ENCODE assay signal across 25 cellular contexts in the genomic region with DNA sequence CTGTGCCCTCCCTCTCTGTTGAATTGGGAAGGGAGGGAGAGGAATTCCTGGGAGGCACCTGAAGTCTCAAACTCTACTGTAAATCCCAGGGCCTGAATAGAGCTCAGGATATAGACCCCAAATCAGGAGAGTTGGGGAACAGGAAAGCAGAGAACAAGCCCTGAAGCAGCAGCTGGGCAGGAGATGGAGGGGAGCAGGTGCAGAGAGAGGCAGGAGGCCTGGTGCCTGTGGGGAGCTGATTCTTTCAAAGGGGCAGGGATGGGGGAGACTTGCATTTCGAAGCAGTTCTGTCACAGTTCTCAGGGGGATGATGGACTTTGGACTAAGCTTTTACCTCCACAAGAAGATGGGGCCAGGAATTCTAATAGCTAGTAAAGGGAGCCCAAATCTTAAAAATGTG. TPM values are rescaled to one million over a fixed set of nuclear protein-coding genes. Genes with fewer than 3 reads are reported as not detected.
"Had no signal": no experiment of that assay in that cellular context is flagged by ENCODE, and none has a peak within 500 bp of the region (broad histone marks: within the 10 kb centered on the region; RNA-seq: fewer than 3 reads in every experiment).

No MANE protein-coding gene starts in this region.

- H3K27me3 ChIP-seq: adrenal gland, body of pancreas, colonic mucosa had no signal

- ATAC-seq: activated CD4-positive, alpha-beta T cell treated with anti-CD3 and anti-CD28 coated beads for 36 hours; activated CD8-positive, alpha-beta T cell treated with anti-CD3 and anti-CD28 coated beads, Interleukin-2, amount 10 ng/mL, durations not matched to agents 7 days and 5 days; activated naive CD8-positive, alpha-beta T cell treated with anti-CD3 and anti-CD28 coated beads, Interleukin-2, amount 50 U/mL, for 24 hours; activated T-cell treated with anti-CD3 and anti-CD28 coated beads, Interleukin-2, amount 50 U/mL, for 4 hours; activated T-helper 17 cell treated with anti-CD3 and anti-CD28 coated beads, Interleukin-2, amount 50 U/mL, for 72 hours; body of pancreas; esophagus mucosa had no signal

- H3K36me3 ChIP-seq: adrenal gland, cardiac muscle cell, colonic mucosa had no signal

- H3K9me3 Mint-ChIP-seq: activated CD4-positive, alpha-beta memory T cell treated with anti-CD3 and anti-CD28 coated beads for 36 hours; activated CD4-positive, alpha-beta T cell treated with anti-CD3 and anti-CD28 coated beads, Interleukin-2, amount 10 ng/mL, durations not matched to agents 24 days and 14 days; activated naive CD4-positive, alpha-beta T cell treated with anti-CD3 and anti-CD28 coated beads for 36 hours; activated naive CD4-positive, alpha-beta T cell treated with anti-CD3 and anti-CD28 coated beads, Interleukin-2, amount 50 U/mL, for 24 hours; activated naive CD8-positive, alpha-beta T cell treated with anti-CD3 and anti-CD28 coated beads for 36 hours; activated naive CD8-positive, alpha-beta T cell treated with anti-CD3 and anti-CD28 coated beads, Interleukin-2, amount 50 U/mL, for 24 hours; activated T-cell treated with anti-CD3 and anti-CD28 coated beads, Interleukin-2, amount 50 U/mL, for 4 hours; activated T-helper 17 cell treated with anti-CD3 and anti-CD28 coated beads, Interleukin-2, amount 50 U/mL, for 72 hours had no signal

- DNase-seq: activated CD4-positive, alpha-beta memory T cell treated with anti-CD3 and anti-CD28 coated beads for 36 hours; activated CD4-positive, alpha-beta T cell treated with anti-CD3 and anti-CD28 coated beads for 36 hours; activated CD4-positive, alpha-beta T cell treated with anti-CD3 and anti-CD28 coated beads, Interleukin-2, amount 10 ng/mL, durations not matched to agents 24 days and 14 days; activated CD4-positive, CD25-positive, alpha-beta regulatory T cell; activated CD4-positive, CD25-positive, alpha-beta regulatory T cell treated with anti-CD3 and anti-CD28 coated beads, Interleukin-2, amount 50 U/mL, for 72 hours; activated CD8-positive, alpha-beta T cell treated with anti-CD3 and anti-CD28 coated beads, Interleukin-2, amount 10 ng/mL, durations not matched to agents 7 days and 5 days; activated effector memory CD4-positive, alpha-beta T cell treated with anti-CD3 and anti-CD28 coated beads, Interleukin-2, amount 50 U/mL, for 16 hours; activated naive CD4-positive, alpha-beta T cell treated with anti-CD3 and anti-CD28 coated beads for 36 hours; activated naive CD8-positive, alpha-beta T cell treated with anti-CD3 and anti-CD28 coated beads for 36 hours; activated naive CD8-positive, alpha-beta T cell treated with anti-CD3 and anti-CD28 coated beads, Interleukin-2, amount 50 U/mL, for 24 hours; activated T-cell treated with anti-CD3 and anti-CD28 coated beads, Interleukin-2, amount 50 U/mL, for 4 hours; adrenal gland; amygdala; aorta; body of pancreas; central memory CD4-positive, alpha-beta T cell; cerebellar nuclear complex; colonic mucosa; effector CD8-positive, alpha-beta T cell; foreskin fibroblast; head of caudate nucleus had no signal

- H3K4me3 ChIP-seq: adrenal gland, body of pancreas, cardiac muscle cell, colonic mucosa had no signal

- H3K4me3 Mint-ChIP-seq: activated CD4-positive, alpha-beta memory T cell treated with anti-CD3 and anti-CD28 coated beads for 36 hours; activated CD4-positive, alpha-beta T cell treated with anti-CD3 and anti-CD28 coated beads for 36 hours; activated CD4-positive, alpha-beta T cell treated with anti-CD3 and anti-CD28 coated beads, Interleukin-2, amount 10 ng/mL, durations not matched to agents 24 days and 14 days; activated CD8-positive, alpha-beta T cell treated with anti-CD3 and anti-CD28 coated beads, Interleukin-2, amount 10 ng/mL, durations not matched to agents 7 days and 5 days; activated naive CD4-positive, alpha-beta T cell treated with anti-CD3 and anti-CD28 coated beads for 36 hours; activated naive CD4-positive, alpha-beta T cell treated with anti-CD3 and anti-CD28 coated beads, Interleukin-2, amount 50 U/mL, for 24 hours; activated naive CD8-positive, alpha-beta T cell treated with anti-CD3 and anti-CD28 coated beads for 36 hours; activated naive CD8-positive, alpha-beta T cell treated with anti-CD3 and anti-CD28 coated beads, Interleukin-2, amount 50 U/mL, for 24 hours; activated T-cell treated with anti-CD3 and anti-CD28 coated beads, Interleukin-2, amount 50 U/mL, for 4 hours; activated T-helper 17 cell treated with anti-CD3 and anti-CD28 coated beads, Interleukin-2, amount 50 U/mL, for 72 hours had no signal

- H3K36me3 Mint-ChIP-seq: activated CD4-positive, alpha-beta memory T cell treated with anti-CD3 and anti-CD28 coated beads for 36 hours; activated naive CD4-positive, alpha-beta T cell treated with anti-CD3 and anti-CD28 coated beads, Interleukin-2, amount 50 U/mL, for 24 hours; activated naive CD8-positive, alpha-beta T cell treated with anti-CD3 and anti-CD28 coated beads for 36 hours had no signal

- H3K27ac ChIP-seq: adrenal gland, body of pancreas, cardiac muscle cell, colonic mucosa had no signal

- H3K9me3 ChIP-seq: adrenal gland, body of pancreas, colonic mucosa had no signal

- H3K4me1 ChIP-seq: adrenal gland, body of pancreas, colonic mucosa had no signal

- H3K4me1 Mint-ChIP-seq: activated naive CD4-positive, alpha-beta T cell treated with anti-CD3 and anti-CD28 coated beads, Interleukin-2, amount 50 U/mL, for 24 hours; activated naive CD8-positive, alpha-beta T cell treated with anti-CD3 and anti-CD28 coated beads for 36 hours; activated naive CD8-positive, alpha-beta T cell treated with anti-CD3 and anti-CD28 coated beads, Interleukin-2, amount 50 U/mL, for 24 hours; activated T-helper 17 cell treated with anti-CD3 and anti-CD28 coated beads, Interleukin-2, amount 50 U/mL, for 72 hours had no signal

- H3K27ac Mint-ChIP-seq: activated CD4-positive, alpha-beta memory T cell treated with anti-CD3 and anti-CD28 coated beads for 36 hours; activated CD4-positive, alpha-beta T cell treated with anti-CD3 and anti-CD28 coated beads for 36 hours; activated CD4-positive, alpha-beta T cell treated with anti-CD3 and anti-CD28 coated beads, Interleukin-2, amount 10 ng/mL, durations not matched to agents 24 days and 14 days; activated CD8-positive, alpha-beta T cell treated with anti-CD3 and anti-CD28 coated beads, Interleukin-2, amount 10 ng/mL, durations not matched to agents 7 days and 5 days; activated naive CD4-positive, alpha-beta T cell treated with anti-CD3 and anti-CD28 coated beads for 36 hours; activated naive CD4-positive, alpha-beta T cell treated with anti-CD3 and anti-CD28 coated beads, Interleukin-2, amount 50 U/mL, for 24 hours; activated naive CD8-positive, alpha-beta T cell treated with anti-CD3 and anti-CD28 coated beads for 36 hours; activated naive CD8-positive, alpha-beta T cell treated with anti-CD3 and anti-CD28 coated beads, Interleukin-2, amount 50 U/mL, for 24 hours; activated T-helper 17 cell treated with anti-CD3 and anti-CD28 coated beads, Interleukin-2, amount 50 U/mL, for 72 hours had no signal

RNA-seq across cellular contexts. Expression of a gene that starts 50.2 kb away (rescaled TPM):
- total RNA-seq: esophagus mucosa had no signal
